Comparison of ENCODE assay signal across 1 cellular context in the genomic region with DNA sequence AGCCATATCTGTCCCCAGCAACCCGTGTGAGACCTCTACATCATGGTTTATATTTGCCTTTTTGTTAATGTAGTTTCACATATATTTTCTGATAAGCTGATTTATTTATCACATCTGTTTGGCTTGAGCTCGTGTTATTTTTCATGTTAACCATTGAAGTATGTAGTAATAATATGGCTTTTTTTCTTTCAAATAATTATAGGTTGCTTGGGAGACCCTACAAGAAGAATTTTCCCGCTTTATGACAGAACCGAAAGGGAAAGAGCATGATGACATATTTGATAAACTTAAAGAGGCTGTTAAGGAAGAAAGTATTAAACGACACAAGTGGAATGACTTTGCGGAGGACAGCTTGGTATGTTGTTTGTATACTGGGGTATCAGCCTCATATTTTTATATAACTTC.
TF ChIP-seq lines count a peak whose summit lies in the region.

No MANE protein-coding gene starts in this region.

TF ChIP-seq in K562, 482 proteins besides CTCF, POLR2A, EP300 and RAD21 (continued from another document):
- 0 out of 2 replicates have a peak, but pooled peaks have one; percentile 6 for TF ChIP-seq ZKSCAN8 (CRISPR knock-in tag; IDR thresholded peaks at IDR 0.05)
